ENCODE assay signal across 16 cellular contexts in genomic region chr22:47307326-47307725, GRCh38.
DNase-seq lines count a peak whose midpoint lies in the region; ATAC-seq and TF ChIP-seq lines count a peak whose summit lies in the region.
"Had no signal": no experiment of that assay in that cellular context is flagged by ENCODE, and none has a peak within 500 bp of the region (broad histone marks: within the 10 kb centered on the region; RNA-seq: fewer than 3 reads in every experiment).

No MANE protein-coding gene starts in this region.

- H3K4me3 ChIP-seq in ACC112 (ENCODE audit: low read depth, low read length) (no peak overlapping the region), BE2C (ENCODE audit: low read depth, low read length) (no peak overlapping the region)
- H3K4me3 ChIP-seq: BLaER1, prostate gland, testis had no signal

- TF ChIP-seq CTCF in BE2C (IDR thresholded peaks at IDR 0.05; ENCODE audit: low read depth, low read length): no peak

- H3K27me3 ChIP-seq in ACC112 (ENCODE audit: insufficient read depth, low read length): no peaks in the 10 kb centered on the region
- no peaks in the 10 kb centered on the region for H3K27me3 ChIP-seq in BE2C
- H3K27me3 ChIP-seq: BLaER1, testis had no signal

- H3K27ac ChIP-seq in ACC112 (ENCODE audit: low read depth, low read length): peak overlapping the region; percentile 41; the same call in 1 of the 2 replicates
- H3K27ac ChIP-seq: BLaER1, prostate gland, testis had no signal

- H3K9me3 ChIP-seq in BE2C: no peaks in the 10 kb centered on the region
- H3K9me3 ChIP-seq: BLaER1, prostate gland, testis had no signal

- no peaks in the 10 kb centered on the region for H3K79me2 ChIP-seq in ACC112 (ENCODE audit: control insufficient read depth, insufficient read depth, low read length, unreplicated experiment)

- ATAC-seq in HG02678 (IDR thresholded peaks at IDR 0.05; ENCODE audit: unreplicated experiment): no peak
- ATAC-seq: left lobe of liver had no signal

- DNase-seq in GM03348 (ENCODE audit: low spot score) (peak; percentile 37), RPMI7951 (ENCODE audit: low read depth) (peak; percentile 76), fibroblast of peridontal ligament (ENCODE audit: extremely low read depth) (peak; percentile 13), BE2C (no peak), DMS 273 (lab: John Stamatoyannopoulos, UW; ENCODE audit: unreplicated experiment) (no peak), superior temporal gyrus (ENCODE audit: extremely low spot score) (no peak)
- DNase-seq: activated naive CD8-positive, alpha-beta T cell treated with anti-CD3 and anti-CD28 coated beads, Interleukin-2, amount 10 ng/mL, durations not matched to agents 7 days and 5 days; hippocampal formation; NCI-H1105; NCI-H345; testis had no signal

- no peaks in the 10 kb centered on the region for H3K36me3 ChIP-seq in ACC112 (ENCODE audit: insufficient read depth, low read length)
- no peaks in the 10 kb centered on the region for H3K36me3 ChIP-seq in BE2C
- H3K36me3 ChIP-seq: BLaER1, prostate gland had no signal

- H3K4me1 ChIP-seq in ACC112 (ENCODE audit: control insufficient read depth, insufficient read depth, low read length, unreplicated experiment) (peaks cover 12% of the 10 kb centered on the region), BE2C (no peaks in the 10 kb centered on the region)
- H3K4me1 ChIP-seq: prostate gland had no signal

- no peak overlapping the region for H2AFZ ChIP-seq in ACC112 (ENCODE audit: low read length, unreplicated experiment)

Comparison
In these comparisons a context has a peak if more than half of its experiments do, and no peak if none do; other contexts are left out.
1. DNase-seq: peak in GM03348 (single experiment), RPMI7951 (single experiment) and fibroblast of peridontal ligament (single experiment); none in BE2C (single experiment), DMS 273 (single experiment) and superior temporal gyrus (single experiment).